14 cellular contexts compared by ENCODE assay signal in genomic region chr1:66246371-66247262, GRCh38.
DNase-seq lines count a peak whose midpoint lies in the region; ATAC-seq and TF ChIP-seq lines count a peak whose summit lies in the region.
"Had no signal": no experiment of that assay in that cellular context is flagged by ENCODE, and none has a peak within 500 bp of the region (broad histone marks: within the 10 kb centered on the region; RNA-seq: fewer than 3 reads in every experiment).

No MANE protein-coding gene starts in this region.

- H3K4me2 ChIP-seq in OCI-LY3 (ENCODE audit: low read length) (peak overlapping the region; percentile 78), osteoblast (ENCODE audit: insufficient read depth, low read length) (no peak overlapping the region)
- H3K4me2 ChIP-seq: hepatocyte had no signal

- H3K9ac ChIP-seq in OCI-LY3 (ENCODE audit: low read length) = no peak overlapping the region

- H3K27me3 ChIP-seq in OCI-LY3 (ENCODE audit: low read depth, low read length) (no peaks in the 10 kb centered on the region), osteoblast (ENCODE audit: insufficient read depth, low read length) (no peaks in the 10 kb centered on the region)
- H3K27me3 ChIP-seq: hepatocyte had no signal

- H3K9me3 Mint-ChIP-seq in activated naive CD4-positive, alpha-beta T cell treated with anti-CD3 and anti-CD28 coated beads, Interleukin-2, amount 10 ng/mL, durations not matched to agents 7 days and 5 days = no peaks in the 10 kb centered on the region

- TF ChIP-seq CTCF in OCI-LY3 (IDR thresholded peaks at IDR 0.05; ENCODE audit: low read depth, low read length) (no peak), osteoblast (IDR thresholded peaks at IDR 0.05; ENCODE audit: extremely low read depth, low read depth, low read length) (no peak)

- H3K9me3 ChIP-seq in OCI-LY3 (ENCODE audit: insufficient read depth, low read length) (no peaks in the 10 kb centered on the region), osteoblast (ENCODE audit: low read depth, low read length) (no peaks in the 10 kb centered on the region)

- no peaks in the 10 kb centered on the region for H3K36me3 Mint-ChIP-seq in activated naive CD4-positive, alpha-beta T cell treated with anti-CD3 and anti-CD28 coated beads, Interleukin-2, amount 10 ng/mL, durations not matched to agents 7 days and 5 days

- H4K20me1 ChIP-seq in OCI-LY3 (ENCODE audit: insufficient read depth, low read length) = no peaks in the 10 kb centered on the region
- no peaks in the 10 kb centered on the region for H4K20me1 ChIP-seq in osteoblast (ENCODE audit: insufficient read depth, low read length)

- H3K4me3 ChIP-seq in OCI-LY3 (ENCODE audit: low read length) = peak overlapping the region; percentile 72; the same call in 1 of the 2 replicates
- no peak overlapping the region for H3K4me3 ChIP-seq in osteoblast (ENCODE audit: insufficient read depth, low read length)
- H3K4me3 ChIP-seq: hepatocyte had no signal

- H3K4me1 ChIP-seq in OCI-LY3 (ENCODE audit: low read length) (peaks cover 85% of the 10 kb centered on the region), osteoblast (ENCODE audit: insufficient read depth, low read length) (peaks cover 24% of the 10 kb centered on the region)

- CTCF ChIA-PET in activated naive CD4-positive, alpha-beta T cell treated with anti-CD3 and anti-CD28 coated beads, Interleukin-2, amount 10 ng/mL, durations not matched to agents 7 days and 5 days (lab: Charles Lee) = interaction anchor here (0.8 to 21.3 kb wide), 9 partner anchors 7 to 289 kb away, joined by 3 to 565 read pairs (median 5); no protein-coding TSS in a partner anchor

- DNase-seq in activated naive CD4-positive, alpha-beta T cell treated with anti-CD3 and anti-CD28 coated beads, Interleukin-2, amount 10 ng/mL, durations not matched to agents 7 days and 5 days = no peak
- no peak for DNase-seq in activated naive CD4-positive, alpha-beta T cell treated with anti-CD3 and anti-CD28 coated beads, Interleukin-2, amount 50 U/mL, for 16 hours
- DNase-seq in astrocyte of the hippocampus (ENCODE audit: low read depth, low spot score) = peak; percentile 70
- DNase-seq in osteoblast (ENCODE audit: insufficient read length, low spot score, missing footprints) = peak; percentile 6
- DNase-seq in SIG-M5 (lab: John Stamatoyannopoulos, UW) = no peak
- DNase-seq in retina = no peak
- DNase-seq: effector CD8-positive, alpha-beta T cell; mesenchymal stem cell; NCI-H146; NCI-H2227 treated with DMSO at 0.1 percent for 48 hours; T-helper 9 cell had no signal

- no peak overlapping the region; the same call in 1 of the 2 replicates for H3K27ac ChIP-seq in OCI-LY3 (ENCODE audit: low read length)
- no peak overlapping the region for H3K27ac ChIP-seq in osteoblast (ENCODE audit: low read depth, low read length)
- H3K27ac ChIP-seq: hepatocyte had no signal

- H3K4me3 Mint-ChIP-seq in activated naive CD4-positive, alpha-beta T cell treated with anti-CD3 and anti-CD28 coated beads, Interleukin-2, amount 10 ng/mL, durations not matched to agents 7 days and 5 days = no peak overlapping the region

- ATAC-seq in GM18907 (IDR thresholded peaks at IDR 0.05; ENCODE audit: unreplicated experiment) = no peak

- H2AFZ ChIP-seq in OCI-LY3 (ENCODE audit: low read depth, low read length) (no peak overlapping the region), osteoblast (ENCODE audit: low read length) (no peak overlapping the region)
- H2AFZ ChIP-seq: hepatocyte had no signal

- H3K36me3 ChIP-seq in OCI-LY3 (replicated peaks; ENCODE audit: low read depth, low read length) = no peaks in the 10 kb centered on the region
- H3K36me3 ChIP-seq in osteoblast (ENCODE audit: insufficient read depth, low read length) = no peaks in the 10 kb centered on the region

- no peaks in the 10 kb centered on the region for H3K79me2 ChIP-seq in OCI-LY3 (ENCODE audit: low read length)
- no peaks in the 10 kb centered on the region for H3K79me2 ChIP-seq in osteoblast (ENCODE audit: insufficient read depth, low read length)
- H3K79me2 ChIP-seq: hepatocyte had no signal

- peaks cover 19% of the 10 kb centered on the region for H3K4me1 Mint-ChIP-seq in activated naive CD4-positive, alpha-beta T cell treated with anti-CD3 and anti-CD28 coated beads, Interleukin-2, amount 10 ng/mL, durations not matched to agents 7 days and 5 days

- H3K27me3 Mint-ChIP-seq in activated naive CD4-positive, alpha-beta T cell treated with anti-CD3 and anti-CD28 coated beads, Interleukin-2, amount 10 ng/mL, durations not matched to agents 7 days and 5 days = no peaks in the 10 kb centered on the region

- H3K27ac Mint-ChIP-seq in activated naive CD4-positive, alpha-beta T cell treated with anti-CD3 and anti-CD28 coated beads, Interleukin-2, amount 10 ng/mL, durations not matched to agents 7 days and 5 days = peak overlapping the region; percentile 43

Comparison
In these comparisons a context has a peak if more than half of its experiments do, and no peak if none do; other contexts are left out.
1. DNase-seq: peak in astrocyte of the hippocampus (single experiment) and osteoblast (single experiment); none in activated naive CD4-positive, alpha-beta T cell treated with anti-CD3 and anti-CD28 coated beads, Interleukin-2, amount 10 ng/mL, durations not matched to agents 7 days and 5 days (single experiment), activated naive CD4-positive, alpha-beta T cell treated with anti-CD3 and anti-CD28 coated beads, Interleukin-2, amount 50 U/mL, for 16 hours (single experiment), SIG-M5 (single experiment) and retina (single experiment).